ENCODE assay signal across 22 cellular contexts in genomic region chr22:27542602-27543001, GRCh38.
"Had no signal": no experiment of that assay in that cellular context is flagged by ENCODE, and none has a peak within 500 bp of the region (broad histone marks: within the 10 kb centered on the region; RNA-seq: fewer than 3 reads in every experiment).

No MANE protein-coding gene starts in this region.

- ATAC-seq: activated naive CD4-positive, alpha-beta T cell treated with anti-CD3 and anti-CD28 coated beads, Interleukin-2, amount 50 U/mL, for 72 hours; activated T-cell treated with anti-CD3 and anti-CD28 coated beads, Interleukin-2, amount 50 U/mL, for 72 hours; psoas muscle; stimulated activated naive B cell treated with anti-CD40 and anti-IgM and Interleukin-4, amounts not matched to agents 10 μg/mL and 1 μg/mL and 100 μg/mL, for 72 hours; upper lobe of right lung had no signal

- H3K4me1 ChIP-seq: psoas muscle, sigmoid colon, stomach, thyroid gland had no signal

- H3K36me3 ChIP-seq: cardiac muscle cell, left ventricle myocardium inferior, ovary, sigmoid colon, stomach, thyroid gland, upper lobe of right lung had no signal

- H3K4me3 ChIP-seq: cardiac muscle cell, coronary artery, dorsolateral prefrontal cortex, left ventricle myocardium inferior, ovary, psoas muscle, sigmoid colon, stomach, thyroid gland, upper lobe of right lung had no signal

- H3K27ac ChIP-seq: cardiac muscle cell, coronary artery, dorsolateral prefrontal cortex, left ventricle myocardium inferior, ovary, psoas muscle, sigmoid colon, stomach, thyroid gland, upper lobe of right lung had no signal

- DNase-seq: activated CD4-positive, alpha-beta T cell treated with anti-CD3 and anti-CD28 coated beads for 4 hours; activated CD4-positive, alpha-beta T cell treated with anti-CD3 and anti-CD28 coated beads, Interleukin-2, amount 50 U/mL, for 4 hours; activated naive CD4-positive, alpha-beta T cell; activated T-cell treated with anti-CD3 and anti-CD28 coated beads for 4 hours; activated T-cell treated with anti-CD3 and anti-CD28 coated beads, Interleukin-2, amount 50 U/mL, for 72 hours; anterior cingulate cortex; cerebellar nuclear complex; dorsolateral prefrontal cortex; effector memory CD4-positive, alpha-beta T cell; left ventricle myocardium inferior; ovary; psoas muscle; sigmoid colon; small intestine; stimulated activated CD4-positive, alpha-beta T cell treated with anti-CD3 and anti-CD28 coated beads, Interleukin-4, amount 100 ng/mL, for 24 hours; stimulated activated naive B cell treated with anti-CD40 and anti-IgM and Interleukin-4, amounts not matched to agents 10 μg/mL and 1 μg/mL and 100 μg/mL, for 72 hours; stomach; thyroid gland; upper lobe of right lung had no signal

- H3K9me3 ChIP-seq: left ventricle myocardium inferior, ovary, psoas muscle, sigmoid colon, stomach, thyroid gland, upper lobe of right lung had no signal

- H3K27me3 ChIP-seq: cardiac muscle cell, ovary, thyroid gland had no signal
